Comparison of ENCODE assay signal across 9 cellular contexts in genomic region chr11:72719144-72719543, GRCh38. TPM values are rescaled to one million over a fixed set of nuclear protein-coding genes. Genes with fewer than 3 reads are reported as not detected.
DNase-seq lines count a peak whose midpoint lies in the region; ATAC-seq and TF ChIP-seq lines count a peak whose summit lies in the region.
"Had no signal": no experiment of that assay in that cellular context is flagged by ENCODE, and none has a peak within 500 bp of the region (broad histone marks: within the 10 kb centered on the region; RNA-seq: fewer than 3 reads in every experiment).

No MANE protein-coding gene starts in this region.

- ATAC-seq in naive thymus-derived CD8-positive, alpha-beta T cell: no peak
- no peak for ATAC-seq in GM18519 (IDR thresholded peaks at IDR 0.05; ENCODE audit: low FRiP score, unreplicated experiment)

- H3F3A ChIP-seq in OCI-LY1 (ENCODE audit: insufficient read depth, low read length): no peaks in the 10 kb centered on the region

- peak overlapping the region; percentile 56 to 99 (median 94) for H3K27ac Mint-ChIP-seq in naive thymus-derived CD8-positive, alpha-beta T cell

- no peak overlapping the region for H2AFZ ChIP-seq in OCI-LY1 (ENCODE audit: low read length)

- peak overlapping the region in 9 of 10 donors; percentile 87 to 99 (median 96) for H3K4me3 Mint-ChIP-seq in naive thymus-derived CD8-positive, alpha-beta T cell

- H3K79me2 ChIP-seq in OCI-LY1 (ENCODE audit: insufficient read depth, low read length): peaks cover 13% of the 10 kb centered on the region; the same call in 1 of the 2 replicates

- peak; percentile 52 for DNase-seq in EH (ENCODE audit: low read depth)
- no peak for DNase-seq in esophagus squamous epithelium (lab: John Stamatoyannopoulos, UW)
- DNase-seq in naive thymus-derived CD8-positive, alpha-beta T cell: no peak
- DNase-seq in superior temporal gyrus (ENCODE audit: extremely low spot score): no peak
- no peak for DNase-seq in SKM-1 (lab: John Stamatoyannopoulos, UW; ENCODE audit: unreplicated experiment)
- DNase-seq in uterus: no peak
- DNase-seq: NCI-H2029 had no signal

- H3K9me3 Mint-ChIP-seq in naive thymus-derived CD8-positive, alpha-beta T cell: no peaks in the 10 kb centered on the region

- peaks cover 10% of the 10 kb centered on the region; the same call in 1 of the 2 replicates for H3K36me3 ChIP-seq in OCI-LY1 (ENCODE audit: insufficient read depth, low read length)
- peaks cover 0 to 44% (median 0%) of the 10 kb centered on the region in 3 donors for H3K36me3 ChIP-seq in esophagus squamous epithelium
- H3K36me3 ChIP-seq in uterus: no peaks in the 10 kb centered on the region

- TF ChIP-seq POLR2A in esophagus squamous epithelium (IDR thresholded peaks at IDR 0.05) (no peak), uterus (IDR thresholded peaks at IDR 0.05) (no peak)

- H3K27ac ChIP-seq in OCI-LY1 (ENCODE audit: low read depth, low read length, poor library complexity, severe bottlenecking): peak overlapping the region; percentile 50
- peak overlapping the region in 3 of 4 donors; percentile 10 to 93 (median 92) for H3K27ac ChIP-seq in esophagus squamous epithelium
- no peak overlapping the region for H3K27ac ChIP-seq in uterus

- H3K9me3 ChIP-seq in OCI-LY1 (ENCODE audit: low read length) (no peaks in the 10 kb centered on the region), esophagus squamous epithelium (no peaks in the 10 kb centered on the region), uterus (no peaks in the 10 kb centered on the region)

- H3K27me3 Mint-ChIP-seq in naive thymus-derived CD8-positive, alpha-beta T cell: no peaks in the 10 kb centered on the region

- H4K20me1 ChIP-seq in OCI-LY1 (ENCODE audit: insufficient read depth, low read length): no peaks in the 10 kb centered on the region

- H3K4me1 Mint-ChIP-seq in naive thymus-derived CD8-positive, alpha-beta T cell: peaks cover 37 to 90% (median 77%) of the 10 kb centered on the region in 4 donors

- no peak overlapping the region for H3K4me3 ChIP-seq in OCI-LY1 (ENCODE audit: low read depth, low read length, poor library complexity, severe bottlenecking)
- peak overlapping the region in 1 of 4 donors; percentile 81 for H3K4me3 ChIP-seq in esophagus squamous epithelium
- H3K4me3 ChIP-seq in uterus: no peak overlapping the region

- intact Hi-C loops in esophagus squamous epithelium (cut with DNase I) (no loop called here), uterus (cut with DNase I; ENCODE audit: low total_unique reads) (no loop called here)

- H3K27me3 ChIP-seq in OCI-LY1 (ENCODE audit: insufficient read depth, low read length): no peaks in the 10 kb centered on the region
- H3K27me3 ChIP-seq in esophagus squamous epithelium: no peaks in the 10 kb centered on the region
- no peaks in the 10 kb centered on the region for H3K27me3 ChIP-seq in uterus

- H3K9me2 ChIP-seq in OCI-LY1 (ENCODE audit: low read depth, low read length): no peaks in the 10 kb centered on the region

- H3K4me2 ChIP-seq in OCI-LY1 (ENCODE audit: low read length): peak overlapping the region; percentile 92; the same call in 1 of the 2 replicates

- WGBS in esophagus squamous epithelium, 2 donors: 8 to 31% methylated on average over 2 of the region's 2 CpGs

- H3K36me3 Mint-ChIP-seq in naive thymus-derived CD8-positive, alpha-beta T cell: peaks cover 0 to 27% (median 0%) of the 10 kb centered on the region in 3 donors

- TF ChIP-seq CTCF in OCI-LY1 (IDR thresholded peaks at IDR 0.05; ENCODE audit: low read length) (no peak), esophagus squamous epithelium (IDR thresholded peaks at IDR 0.05) (no peak), uterus (IDR thresholded peaks at IDR 0.05) (no peak)

- POLR2A ChIA-PET in naive thymus-derived CD8-positive, alpha-beta T cell (lab: Charles Lee): no interaction called here

- H3K4me1 ChIP-seq in OCI-LY1 (ENCODE audit: insufficient read depth, low read length, severe bottlenecking): peaks cover 46% of the 10 kb centered on the region
- H3K4me1 ChIP-seq in esophagus squamous epithelium: peaks cover 43 to 91% (median 49%) of the 10 kb centered on the region in 3 donors
- H3K4me1 ChIP-seq in uterus: peaks cover 0 to 3% of the 10 kb centered on the region in 2 donors

- H3K9ac ChIP-seq in OCI-LY1 (ENCODE audit: low read length): no peak overlapping the region; the same call in 1 of the 2 replicates

RNA-seq across cellular contexts. Expression of gene ARAP1, which starts 33.1 kb away (rescaled TPM):
- total RNA-seq in esophagus squamous epithelium (100 to 1,000 TPM in 1 of 4 donors, 10 to 100 TPM in 3; 37.8 to 114 (median 70.6) TPM), uterus (100 to 1,000 TPM in 1 of 4 donors, 10 to 100 TPM in 3; 21.3 to 222 (median 70.4) TPM)
- total RNA-seq in naive thymus-derived CD8-positive, alpha-beta T cell: 100 to 1,000 TPM; 155 to 166 TPM
- polyA plus RNA-seq in naive thymus-derived CD8-positive, alpha-beta T cell: 10 to 100 TPM; 14.7 to 40.0 (median 27.6) TPM

RNA-seq across cellular contexts. Expression of gene PDE2A, which starts 44.9 kb away (rescaled TPM):
- total RNA-seq in esophagus squamous epithelium: 10 to 100 TPM in 3 of 4 donors, 1 to 10 TPM in 1; 5.6 to 38.3 (median 12.9) TPM
- total RNA-seq in naive thymus-derived CD8-positive, alpha-beta T cell: 1 to 10 TPM; 1.2 to 1.9 TPM
- polyA plus RNA-seq in naive thymus-derived CD8-positive, alpha-beta T cell: under 1 TPM in 2 of 3 donors, not detected in 1; 0.22 to 0.24 TPM
- 100 to 1,000 TPM in 2 of 4 donors, 10 to 100 TPM in 2; 13.8 to 185 (median 94.2) TPM for total RNA-seq in uterus

Comparison
In these comparisons a context has a peak if more than half of its experiments do, and no peak if none do; other contexts are left out.
1. H3K27ac ChIP-seq: peak in OCI-LY1 (single experiment) and esophagus squamous epithelium (3 of 4); none in uterus (0 of 2).